In genomic region chr15:59686389-59686788, GRCh38 we compare ENCODE assay signal across 10 cellular contexts. TPM values are rescaled to one million over a fixed set of nuclear protein-coding genes. Genes with fewer than 3 reads are reported as not detected.
DNase-seq lines count a peak whose midpoint lies in the region; ATAC-seq and TF ChIP-seq lines count a peak whose summit lies in the region.
"Had no signal": no experiment of that assay in that cellular context is flagged by ENCODE, and none has a peak within 500 bp of the region (broad histone marks: within the 10 kb centered on the region; RNA-seq: fewer than 3 reads in every experiment).

No MANE protein-coding gene starts in this region.

- H3K27ac Mint-ChIP-seq in CD14-positive monocyte (peak overlapping the region; percentile 97 to 100 (median 99)), WTC11 (peak overlapping the region; percentile 41; the same call in 1 of the 2 replicates), memory B cell (peak overlapping the region; percentile 89)

- H3K27ac ChIP-seq in effector memory CD4-positive, alpha-beta T cell (ENCODE audit: insufficient read depth, low read length, poor library complexity, severe bottlenecking) = no peak overlapping the region

- H3K27me3 Mint-ChIP-seq in CD14-positive monocyte (ENCODE audit: low read depth in 3 of 3) (peaks cover 0 to 7% (median 0%) of the 10 kb centered on the region in 3 donors), WTC11 (ENCODE audit: low read depth) (peaks cover 20% of the 10 kb centered on the region), memory B cell (no peaks in the 10 kb centered on the region)

- no peaks in the 10 kb centered on the region for H3K9me3 ChIP-seq in effector memory CD4-positive, alpha-beta T cell (ENCODE audit: control insufficient read depth, low read length)

- no peak for ATAC-seq in WTC11
- peak; percentile 21 for ATAC-seq in memory B cell (ENCODE audit: low read depth)
- no peak for ATAC-seq in HG03521 (IDR thresholded peaks at IDR 0.05; ENCODE audit: unreplicated experiment)

- POLR2A ChIA-PET in WTC11 (lab: Charles Lee) = no interaction called here

- CTCF ChIA-PET in WTC11 (lab: Charles Lee) = no interaction called here

- DNase-seq in CD14-positive monocyte (ENCODE audit: low spot score) (peak; percentile 62), GM20000 (ENCODE audit: low spot score) (peak; percentile 69), WTC11 (ENCODE audit: low spot score) (no peak), memory B cell (ENCODE audit: low spot score in 2 of 2) (peak in 1 of 2 donors; percentile 47), NCI-H1105 treated with DMSO at 0.1 percent for 48 hours (lab: John Stamatoyannopoulos, UW) (no peak)
- DNase-seq in effector memory CD4-positive, alpha-beta T cell = no peak
- no peak for DNase-seq in stimulated activated CD4-positive, alpha-beta T cell treated with anti-CD3 and anti-CD28 coated beads, Interleukin-4, amount 100 ng/mL, for 1 hour
- DNase-seq: activated gamma-delta T cell treated with Interleukin-2 at 50 U/mL for 16 hours, GDM1 had no signal

- H3K27me3 ChIP-seq in effector memory CD4-positive, alpha-beta T cell (replicated peaks; ENCODE audit: control insufficient read depth, insufficient read depth, low read length, poor library complexity, severe bottlenecking) = no peaks in the 10 kb centered on the region

- H3K4me3 ChIP-seq in effector memory CD4-positive, alpha-beta T cell (ENCODE audit: insufficient read depth, low read depth, low read length, poor library complexity, severe bottlenecking) = no peak overlapping the region

- H3K4me1 Mint-ChIP-seq in CD14-positive monocyte (peaks cover 51% of the 10 kb centered on the region), WTC11 (peaks cover 11% of the 10 kb centered on the region), memory B cell (peaks cover 21% of the 10 kb centered on the region)

- H3K4me1 ChIP-seq in effector memory CD4-positive, alpha-beta T cell (ENCODE audit: control insufficient read depth, insufficient read depth, low read length, poor library complexity, severe bottlenecking) = peaks cover 29% of the 10 kb centered on the region

- H3K9me3 Mint-ChIP-seq in CD14-positive monocyte (no peaks in the 10 kb centered on the region), WTC11 (no peaks in the 10 kb centered on the region), memory B cell (no peaks in the 10 kb centered on the region)

- peaks cover 6% of the 10 kb centered on the region for H3K36me3 ChIP-seq in effector memory CD4-positive, alpha-beta T cell (ENCODE audit: control insufficient read depth, insufficient read depth, low read length)

- H3K4me3 Mint-ChIP-seq in CD14-positive monocyte = peak overlapping the region; percentile 84 to 94
- H3K4me3 Mint-ChIP-seq in WTC11 = no peak overlapping the region; the same call in 1 of the 2 replicates
- H3K4me3 Mint-ChIP-seq in memory B cell = peak overlapping the region; percentile 78

- H3K36me3 Mint-ChIP-seq in CD14-positive monocyte = peaks cover 21 to 34% of the 10 kb centered on the region in 2 donors
- H3K36me3 Mint-ChIP-seq in WTC11 = peaks cover 26% of the 10 kb centered on the region
- H3K36me3 Mint-ChIP-seq in memory B cell = peaks cover 8% of the 10 kb centered on the region

- TF ChIP-seq CTCF in CD14-positive monocyte (IDR thresholded peaks at IDR 0.05) = no peak
- no peak for TF ChIP-seq CTCF in GM20000 (IDR thresholded peaks at IDR 0.05; ENCODE audit: extremely low read depth, missing control alignments)
- no peak for TF ChIP-seq CTCF in WTC11 (IDR thresholded peaks at IDR 0.05)

- intact Hi-C loops in CD14-positive monocyte (cut with micrococcal nuclease) = loop anchor here (5.0 to 10.0 kb wide), 3 partner anchors 582 to 711 kb away; partner anchors contain the start of genes ANXA2 (in 1 of the 2), CCNB2 (in 1 of the 2) and RNF111 (in 1 of the 2)

TF ChIP-seq in WTC11, 78 proteins besides CTCF, POLR2A, EP300 and RAD21:
- TF ChIP-seq OVOL2 (CRISPR knock-in tag; IDR thresholded peaks at IDR 0.05; ENCODE audit: borderline replicate concordance) (no peak), ZNF281 (CRISPR knock-in tag; IDR thresholded peaks at IDR 0.05) (no peak), MAX (CRISPR knock-in tag; IDR thresholded peaks at IDR 0.05) (no peak), ZNF138 (CRISPR knock-in tag; conservative IDR thresholded peaks at IDR 0.05) (no peak), ZNF416 (CRISPR knock-in tag; IDR thresholded peaks at IDR 0.05) (no peak), E2F4 (CRISPR knock-in tag; IDR thresholded peaks at IDR 0.05; ENCODE audit: borderline replicate concordance, low read depth) (no peak), ESRRA (CRISPR knock-in tag; IDR thresholded peaks at IDR 0.05; ENCODE audit: borderline replicate concordance) (no peak), ERG (CRISPR knock-in tag; IDR thresholded peaks at IDR 0.05) (no peak), NFATC4 (CRISPR knock-in tag; IDR thresholded peaks at IDR 0.05) (no peak), ATF1 (CRISPR knock-in tag; IDR thresholded peaks at IDR 0.05) (no peak), IRF2 (CRISPR knock-in tag; IDR thresholded peaks at IDR 0.05; ENCODE audit: borderline replicate concordance, low read depth) (no peak)

RNA-seq across cellular contexts. Expression of gene BNIP2, which starts 2.7 kb away (rescaled TPM):
- polyA plus RNA-seq in CD14-positive monocyte = 100 to 1,000 TPM; 136 to 189 TPM
- 33.0 to 40.3 TPM (median 35.3 TPM) in 3 replicates for total RNA-seq in WTC11 (2021)

RNA-seq across cellular contexts. Expression of gene GTF2A2, which starts 29.1 kb away (rescaled TPM):
- polyA plus RNA-seq in CD14-positive monocyte = 100 to 1,000 TPM; 126 to 166 TPM
- 120 to 130 TPM (median 129 TPM) in 3 replicates for total RNA-seq in WTC11 (2021)

Comparison
In these comparisons a context has a peak if more than half of its experiments do, and no peak if none do; other contexts are left out.
1. DNase-seq: peak in CD14-positive monocyte (single experiment) and GM20000 (single experiment); none in WTC11 (single experiment), NCI-H1105 treated with DMSO at 0.1 percent for 48 hours (single experiment), effector memory CD4-positive, alpha-beta T cell (0 of 3) and stimulated activated CD4-positive, alpha-beta T cell treated with anti-CD3 and anti-CD28 coated beads, Interleukin-4, amount 100 ng/mL, for 1 hour (single experiment).
2. H3K27ac Mint-ChIP-seq: peak in every context shown above with its lines; median percentile 99 in CD14-positive monocyte; 89 in memory B cell; 41 in WTC11.